ENCODE assay signal across 9 cellular contexts in genomic region chr17:6894206-6894528, GRCh38.
DNase-seq lines count a peak whose midpoint lies in the region; ATAC-seq lines count a peak whose summit lies in the region.
"Had no signal": no experiment of that assay in that cellular context is flagged by ENCODE, and none has a peak within 500 bp of the region (broad histone marks: within the 10 kb centered on the region; RNA-seq: fewer than 3 reads in every experiment).

No MANE protein-coding gene starts in this region.

- peaks cover 58% of the 10 kb centered on the region for H3K27me3 Mint-ChIP-seq in activated T-cell treated with anti-CD3 and anti-CD28 coated beads, Interleukin-2, amount 50 U/mL, for 72 hours (ENCODE audit: low read depth)
- peaks cover 86% of the 10 kb centered on the region for H3K27me3 Mint-ChIP-seq in T-helper 17 cell

- no peak for ATAC-seq in activated T-cell treated with anti-CD3 and anti-CD28 coated beads, Interleukin-2, amount 50 U/mL, for 72 hours (replicated peaks in 1 of 2)
- ATAC-seq in T-helper 17 cell = no peak
- no peak for ATAC-seq in HG03439 (IDR thresholded peaks at IDR 0.05; ENCODE audit: unreplicated experiment)
- ATAC-seq in HG03378 (IDR thresholded peaks at IDR 0.05; ENCODE audit: unreplicated experiment) = no peak

- no peaks in the 10 kb centered on the region for H3K9me3 Mint-ChIP-seq in activated T-cell treated with anti-CD3 and anti-CD28 coated beads, Interleukin-2, amount 50 U/mL, for 72 hours

- no peaks in the 10 kb centered on the region for H3K4me1 Mint-ChIP-seq in activated T-cell treated with anti-CD3 and anti-CD28 coated beads, Interleukin-2, amount 50 U/mL, for 72 hours (ENCODE audit: low read depth)
- H3K4me1 Mint-ChIP-seq in T-helper 17 cell = peaks cover 9% of the 10 kb centered on the region

- DNase-seq in stimulated activated CD4-positive, alpha-beta T cell treated with anti-CD3 and anti-CD28 coated beads, Interleukin-12 subunit alpha, Interleukin-12 subunit beta, amount 100 ng/mL, for 48 hours (ENCODE audit: low read depth in 2 of 3, low spot score in 1 of 3) = peak in 2 of 3 donors; percentile 13 to 17
- no peak for DNase-seq in stimulated activated CD4-positive, alpha-beta T cell treated with anti-CD3 and anti-CD28 coated beads, Interleukin-12 subunit alpha, Interleukin-12 subunit beta, amount 100 ng/mL, for 4 hours
- peak; percentile 25 to 38 for DNase-seq in activated T-cell treated with anti-CD3 and anti-CD28 coated beads, Interleukin-2, amount 50 U/mL, for 72 hours
- DNase-seq in iPS-NIHi11 (ENCODE audit: low spot score) (peak; percentile 89), T-helper 17 cell (no peak), activated gamma-delta T cell treated with Interleukin-2 at 50 U/mL for 16 hours (no peak)

- no peaks in the 10 kb centered on the region for H3K9me3 ChIP-seq in T-helper 17 cell (ENCODE audit: control insufficient read depth, low read length, poor library complexity, severe bottlenecking)
- H3K9me3 ChIP-seq: neutrophil had no signal

- H3K36me3 Mint-ChIP-seq in activated T-cell treated with anti-CD3 and anti-CD28 coated beads, Interleukin-2, amount 50 U/mL, for 72 hours (ENCODE audit: insufficient read depth in 2 of 2) = peaks cover 0 to 3% of the 10 kb centered on the region in 2 donors
- H3K36me3 Mint-ChIP-seq in T-helper 17 cell (ENCODE audit: low read depth) = peaks cover 21% of the 10 kb centered on the region

- H3K4me3 Mint-ChIP-seq in activated T-cell treated with anti-CD3 and anti-CD28 coated beads, Interleukin-2, amount 50 U/mL, for 72 hours = peak overlapping the region in 1 of 2 donors; percentile 11
- no peak overlapping the region for H3K4me3 Mint-ChIP-seq in T-helper 17 cell

- H3K27ac Mint-ChIP-seq in activated T-cell treated with anti-CD3 and anti-CD28 coated beads, Interleukin-2, amount 50 U/mL, for 72 hours = no peak overlapping the region
- no peak overlapping the region for H3K27ac Mint-ChIP-seq in T-helper 17 cell

Comparison
In these comparisons a context has a peak if more than half of its experiments do, and no peak if none do; other contexts are left out.
1. DNase-seq: peak in stimulated activated CD4-positive, alpha-beta T cell treated with anti-CD3 and anti-CD28 coated beads, Interleukin-12 subunit alpha, Interleukin-12 subunit beta, amount 100 ng/mL, for 48 hours (2 of 3), activated T-cell treated with anti-CD3 and anti-CD28 coated beads, Interleukin-2, amount 50 U/mL, for 72 hours (2 of 2) and iPS-NIHi11 (single experiment); none in stimulated activated CD4-positive, alpha-beta T cell treated with anti-CD3 and anti-CD28 coated beads, Interleukin-12 subunit alpha, Interleukin-12 subunit beta, amount 100 ng/mL, for 4 hours (single experiment), T-helper 17 cell (0 of 3) and activated gamma-delta T cell treated with Interleukin-2 at 50 U/mL for 16 hours (single experiment).